In genomic region chr5:106875591-106876297, GRCh38 we compare ENCODE assay signal across 8 cellular contexts.
DNase-seq lines count a peak whose midpoint lies in the region; ATAC-seq, FAIRE-seq and TF ChIP-seq lines count a peak whose summit lies in the region.

No MANE protein-coding gene starts in this region.

- FAIRE-seq in endothelial cell of umbilical vein (lab: Jason Lieb, UNC): no peak

- no peaks in the 10 kb centered on the region for H3K27me3 ChIP-seq in endothelial cell of umbilical vein (ENCODE audit: control insufficient read depth in 2 of 2, insufficient read depth in 2 of 2, low read length in 2 of 2)
- H3K27me3 ChIP-seq in osteoblast (ENCODE audit: insufficient read depth, low read length): no peaks in the 10 kb centered on the region

- no peak for TF ChIP-seq POLR2A in endothelial cell of umbilical vein (IDR thresholded peaks at IDR 0.05; ENCODE audit: low read depth, low read length)

- H3K9me3 ChIP-seq in endothelial cell of umbilical vein (replicated peaks; ENCODE audit: control insufficient read depth, insufficient read depth, low read length): no peaks in the 10 kb centered on the region
- H3K9me3 ChIP-seq in osteoblast (ENCODE audit: low read depth, low read length): no peaks in the 10 kb centered on the region

- H4K20me1 ChIP-seq in endothelial cell of umbilical vein (replicated peaks; ENCODE audit: control insufficient read depth, extremely low read depth, insufficient read depth, low read length) (no peaks in the 10 kb centered on the region), osteoblast (ENCODE audit: insufficient read depth, low read length) (no peaks in the 10 kb centered on the region)

- TF ChIP-seq CTCF in 22Rv1 (IDR thresholded peaks at IDR 0.05): peak; percentile 80
- peak; percentile 13 to 28 for TF ChIP-seq CTCF in endothelial cell of umbilical vein (IDR thresholded peaks at IDR 0.05; ENCODE audit: extremely low read depth in 1 of 2, insufficient read depth in 1 of 2, low read depth in 1 of 2, low read length in 2 of 2)
- peak; percentile 50 for TF ChIP-seq CTCF in osteoblast (IDR thresholded peaks at IDR 0.05; ENCODE audit: extremely low read depth, low read depth, low read length)

- H3K4me3 ChIP-seq in endothelial cell of umbilical vein (replicated peaks in 1 of 3; ENCODE audit: insufficient read depth in 1 of 3, low read depth in 1 of 3, low read length in 3 of 3) (no peak overlapping the region), osteoblast (ENCODE audit: insufficient read depth, low read length) (no peak overlapping the region)

- intact Hi-C loops in endothelial cell of umbilical vein (cut with micrococcal nuclease): loop anchor here (5.0 to 10.0 kb wide), 2 partner anchors 603 to 761 kb away; no protein-coding TSS in a partner anchor

- no peaks in the 10 kb centered on the region for H3K79me2 ChIP-seq in endothelial cell of umbilical vein (ENCODE audit: control insufficient read depth, insufficient read depth, low read length)
- H3K79me2 ChIP-seq in osteoblast (ENCODE audit: insufficient read depth, low read length): no peaks in the 10 kb centered on the region

- POLR2A ChIA-PET in endothelial cell of umbilical vein (lab: Charles Lee): no interaction called here

- ATAC-seq in GM18519 (IDR thresholded peaks at IDR 0.05; ENCODE audit: low FRiP score, unreplicated experiment) (peak; percentile 88), GM21619 (IDR thresholded peaks at IDR 0.05; ENCODE audit: unreplicated experiment) (no peak)

- CTCF ChIA-PET in endothelial cell of umbilical vein (lab: Charles Lee): interaction anchor here (2.1 kb wide), 1 partner anchor 607 kb away, joined by 5 read pairs; no protein-coding TSS in a partner anchor

- H2AFZ ChIP-seq in endothelial cell of umbilical vein (ENCODE audit: low read depth, low read length) (no peak overlapping the region), osteoblast (ENCODE audit: low read length) (no peak overlapping the region)

- H3K9ac ChIP-seq in endothelial cell of umbilical vein (replicated peaks; ENCODE audit: extremely low read depth, insufficient read depth, low read length): no peak overlapping the region

- peak; percentile 40 for DNase-seq in M059J (ENCODE audit: low read depth)
- DNase-seq in endothelial cell of umbilical vein (ENCODE audit: low read depth, low spot score): no peak
- peak; percentile 10 for DNase-seq in osteoblast (ENCODE audit: insufficient read length, low spot score, missing footprints)
- no peak for DNase-seq in HK-2 (ENCODE audit: unreplicated experiment)
- DNase-seq in activated effector memory CD4-positive, alpha-beta T cell treated with anti-CD3 and anti-CD28 coated beads, Interleukin-2, amount 50 U/mL, for 16 hours: no peak

- H3K4me1 ChIP-seq in endothelial cell of umbilical vein (ENCODE audit: control insufficient read depth, extremely low read depth, insufficient read depth, low read length) (no peaks in the 10 kb centered on the region), osteoblast (ENCODE audit: insufficient read depth, low read length) (no peaks in the 10 kb centered on the region)

- no TSS peak for BruUV-seq in endothelial cell of umbilical vein (replicated peaks; lab: Mats Ljungman, UMichigan)

- no peak overlapping the region for H3K27ac ChIP-seq in 22Rv1
- no peak overlapping the region for H3K27ac ChIP-seq in endothelial cell of umbilical vein (ENCODE audit: insufficient read depth, low read depth, low read length)
- H3K27ac ChIP-seq in osteoblast (ENCODE audit: low read depth, low read length): no peak overlapping the region

- dilution Hi-C loops in endothelial cell of umbilical vein (cut with MboI; ENCODE audit: extremely low pct_ligation_motif_present, low sequenced_read_pairs): no loop called here

- no peaks in the 10 kb centered on the region for H3K9me1 ChIP-seq in endothelial cell of umbilical vein (replicated peaks; ENCODE audit: control insufficient read depth, extremely low read depth, insufficient read depth, low read length)

- H3K4me2 ChIP-seq in endothelial cell of umbilical vein (ENCODE audit: insufficient read depth, low read length) (no peak overlapping the region), osteoblast (ENCODE audit: insufficient read depth, low read length) (no peak overlapping the region)

- no peaks in the 10 kb centered on the region for H3K36me3 ChIP-seq in endothelial cell of umbilical vein (ENCODE audit: control insufficient read depth in 2 of 2, extremely low read depth in 1 of 2, insufficient read depth in 2 of 2, low read length in 2 of 2)
- H3K36me3 ChIP-seq in osteoblast (ENCODE audit: insufficient read depth, low read length): no peaks in the 10 kb centered on the region

TF ChIP-seq in endothelial cell of umbilical vein, 7 proteins besides CTCF, POLR2A, EP300 and RAD21:
- TF ChIP-seq JUN (IDR thresholded peaks at IDR 0.05; ENCODE audit: borderline replicate concordance, insufficient read depth, insufficient read length, low read depth) (no peak), FOS (IDR thresholded peaks at IDR 0.05; ENCODE audit: borderline replicate concordance, insufficient read depth, low read length) (no peak), POLR2AphosphoS5 (IDR thresholded peaks at IDR 0.05; ENCODE audit: insufficient read depth, low read depth, low read length) (no peak), EZH2 (IDR thresholded peaks at IDR 0.05; ENCODE audit: borderline replicate concordance, low read depth, low read length, severe bottlenecking) (no peak), MAX (IDR thresholded peaks at IDR 0.05; ENCODE audit: insufficient read depth, insufficient read length) (no peak), GATA2 (IDR thresholded peaks at IDR 0.05; ENCODE audit: insufficient read depth, insufficient read length, low read depth, low read length) (no peak), MYC (IDR thresholded peaks at IDR 0.05; ENCODE audit: low read depth, low read length) (no peak)

Comparison
In these comparisons a context has a peak if more than half of its experiments do, and no peak if none do; other contexts are left out.
1. CTCF ChIP-seq: peak in every context shown above with its lines; median percentile 80 in 22Rv1; 50 in osteoblast; 20 in endothelial cell of umbilical vein.
2. DNase-seq: peak in M059J (single experiment) and osteoblast (single experiment); none in endothelial cell of umbilical vein (single experiment), HK-2 (single experiment) and activated effector memory CD4-positive, alpha-beta T cell treated with anti-CD3 and anti-CD28 coated beads, Interleukin-2, amount 50 U/mL, for 16 hours (single experiment).